Comparison of ENCODE assay signal across 14 cellular contexts in the genomic region with DNA sequence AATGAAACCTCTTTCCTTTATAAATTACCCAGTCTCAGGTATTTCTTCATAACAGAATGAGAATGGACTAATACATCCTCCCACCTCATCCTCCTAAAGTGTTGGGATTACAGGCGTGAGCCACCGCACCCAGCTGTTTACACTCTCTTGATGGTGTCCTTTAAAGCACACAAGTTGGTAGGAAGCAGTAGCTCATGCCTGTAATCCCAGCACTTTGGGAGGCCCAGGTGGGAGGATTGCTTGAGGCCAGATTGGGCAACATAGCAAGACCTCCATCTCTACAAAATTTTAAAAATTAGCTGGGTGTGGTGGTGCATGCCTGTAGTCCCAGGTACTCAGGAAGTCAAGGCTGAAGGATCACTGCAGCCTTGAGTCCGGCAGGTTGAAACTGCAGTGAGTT. TPM values are rescaled to one million over a fixed set of nuclear protein-coding genes. Genes with fewer than 3 reads are reported as not detected.
"Had no signal": no experiment of that assay in that cellular context is flagged by ENCODE, and none has a peak within 500 bp of the region (broad histone marks: within the 10 kb centered on the region; RNA-seq: fewer than 3 reads in every experiment).

No MANE protein-coding gene starts in this region.

RNA-seq across cellular contexts. Expression of a gene that starts 23.3 kb away (rescaled TPM):
- total RNA-seq: activated B cell treated with CpG ODN at 0.5 μM for 24 hours; activated CD4-positive, alpha-beta memory T cell treated with anti-CD3 and anti-CD28 coated beads for 36 hours; activated CD4-positive, alpha-beta memory T cell treated with anti-CD3 and anti-CD28 coated beads, Interleukin-2, amount 10 ng/mL, durations not matched to agents 7 days and 5 days; activated CD4-positive, alpha-beta T cell treated with anti-CD3 and anti-CD28 coated beads for 36 hours; activated CD4-positive, alpha-beta T cell treated with anti-CD3 and anti-CD28 coated beads, Interleukin-2, amount 10 ng/mL, durations not matched to agents 24 days and 14 days; activated CD4-positive, alpha-beta T cell treated with anti-CD3 and anti-CD28 coated beads, Interleukin-2, amount 10 ng/mL, durations not matched to agents 7 days and 5 days; activated CD8-positive, alpha-beta memory T cell treated with anti-CD3 and anti-CD28 coated beads for 36 hours; activated CD8-positive, alpha-beta memory T cell treated with anti-CD3 and anti-CD28 coated beads, Interleukin-2, amount 10 ng/mL, durations not matched to agents 7 days and 5 days; activated CD8-positive, alpha-beta T cell treated with anti-CD3 and anti-CD28 coated beads for 36 hours; activated CD8-positive, alpha-beta T cell treated with anti-CD3 and anti-CD28 coated beads, Interleukin-2, amount 10 ng/mL, durations not matched to agents 7 days and 5 days; T-cell; T-helper 1 cell treated with Interleukin-12 subunit alpha and Interleukin-12 subunit beta and Interleukin-4 antibody, amounts not matched to agents 30 ng/mL and 1 ng/mL, for 36 hours; T-helper 17 cell; T-helper 2 cell treated with Interferon-gamma antibody and Interleukin-4, amounts not matched to agents 100 ng/mL and 5 ng/mL, for 36 hours had no signal
